Comparison of ENCODE assay signal across 18 cellular contexts in genomic region chr1:204092632-204093420, GRCh38. TPM values are rescaled to one million over a fixed set of nuclear protein-coding genes. Genes with fewer than 3 reads are reported as not detected.
DNase-seq lines count a peak whose midpoint lies in the region; ATAC-seq, FAIRE-seq and TF ChIP-seq lines count a peak whose summit lies in the region.
"Had no signal": no experiment of that assay in that cellular context is flagged by ENCODE, and none has a peak within 500 bp of the region (broad histone marks: within the 10 kb centered on the region; RNA-seq: fewer than 3 reads in every experiment).

No MANE protein-coding gene starts in this region.

- DNase-seq in Caco-2 (no peak), Peyer's patch (peak in 2 of 3 donors; percentile 57 to 64), HepG2 (ENCODE audit: low spot score) (no peak), progenitor cell of endocrine pancreas (ENCODE audit: low spot score, unreplicated experiment) (no peak), GM19238 (ENCODE audit: insufficient read length, low spot score) (no peak), HUDEP-2 (lab: John Stamatoyannopoulos, UW; ENCODE audit: unreplicated experiment in 76 of 76) (no peak), OCI-LY7 (ENCODE audit: low spot score) (no peak), NCI-H1694 (lab: John Stamatoyannopoulos, UW) (no peak)
- DNase-seq: activated CD8-positive, alpha-beta memory T cell treated with anti-CD3 and anti-CD28 coated beads, Interleukin-2, amount 50 U/mL, for 4 hours; activated naive CD4-positive, alpha-beta T cell treated with anti-CD3 and anti-CD28 coated beads for 36 hours; dorsolateral prefrontal cortex; KG1; kidney glomerular epithelial cell; naive thymus-derived CD4-positive, alpha-beta T cell; NCI-H226; SHP77 treated with DMSO at 0.1 percent for 48 hours; stimulated activated CD4-positive, alpha-beta T cell treated with anti-CD3 and anti-CD28 coated beads, Interleukin-2, amount 100 ng/mL, for 48 hours had no signal

- H3K4me1 ChIP-seq in Caco-2 (peaks cover 17% of the 10 kb centered on the region), Peyer's patch (peaks cover 0 to 74% (median 0%) of the 10 kb centered on the region in 4 donors), HepG2 (ENCODE audit: insufficient read depth, low read length) (peaks cover 73% of the 10 kb centered on the region), OCI-LY7 (ENCODE audit: insufficient read depth, low read length, poor library complexity, severe bottlenecking) (no peaks in the 10 kb centered on the region)

- H3K4me2 ChIP-seq in HepG2 (ENCODE audit: low read depth, low read length) (peak overlapping the region; percentile 81), OCI-LY7 (ENCODE audit: low read length) (no peak overlapping the region)

- WGBS in HepG2 (ENCODE audit: low lambda C conversion rate) = 21% methylated on average over 8 of the region's 12 CpGs

- no peaks in the 10 kb centered on the region for H3K9me2 ChIP-seq in OCI-LY7 (ENCODE audit: insufficient read depth, low read length)

- H3K9me3 ChIP-seq in Caco-2 (no peaks in the 10 kb centered on the region), Peyer's patch (no peaks in the 10 kb centered on the region), HepG2 (ENCODE audit: low read length) (no peaks in the 10 kb centered on the region), OCI-LY7 (ENCODE audit: low read length) (no peaks in the 10 kb centered on the region)

- H3K9ac ChIP-seq in HepG2 (ENCODE audit: insufficient read depth, low read depth, low read length) = peak overlapping the region; percentile 64

- H3K36me3 ChIP-seq in Caco-2 (ENCODE audit: control insufficient read depth, insufficient read depth, low read length) = peaks cover 1% of the 10 kb centered on the region
- H3K36me3 ChIP-seq in Peyer's patch = no peaks in the 10 kb centered on the region
- H3K36me3 ChIP-seq in HepG2 (replicated peaks in 1 of 2; ENCODE audit: control insufficient read depth in 1 of 2, insufficient read depth in 2 of 2, low read length in 2 of 2) = peaks cover 0 to 3% of the 10 kb centered on the region in 2 experiments; a peak in 2 of 5 replicates
- H3K36me3 ChIP-seq in OCI-LY7 (ENCODE audit: insufficient read depth, low read length) = no peaks in the 10 kb centered on the region

- H3K27ac Mint-ChIP-seq in Caco-2 (ENCODE audit: unreplicated experiment) (peak overlapping the region; percentile 44), progenitor cell of endocrine pancreas (peak overlapping the region; percentile 96)
- H3K27ac Mint-ChIP-seq: activated naive CD4-positive, alpha-beta T cell treated with anti-CD3 and anti-CD28 coated beads for 36 hours; T-helper 2 cell treated with Interferon-gamma antibody and Interleukin-4, amounts not matched to agents 5 μg/mL and 100 μg/mL, for 36 hours had no signal

- no TSS peak for BruUV-seq in Caco-2 (replicated peaks; lab: Mats Ljungman, UMichigan)
- no TSS peak for BruUV-seq in HepG2 (replicated peaks; lab: Mats Ljungman, UMichigan)
- no TSS peak for BruUV-seq in OCI-LY7 (replicated peaks; lab: Mats Ljungman, UMichigan)

- H3K36me3 Mint-ChIP-seq in Caco-2 (ENCODE audit: insufficient read depth, unreplicated experiment) (no peaks in the 10 kb centered on the region), progenitor cell of endocrine pancreas (ENCODE audit: insufficient read depth) (no peaks in the 10 kb centered on the region)
- H3K36me3 Mint-ChIP-seq: naive thymus-derived CD4-positive, alpha-beta T cell had no signal

- H3K4me3 Mint-ChIP-seq in Caco-2 (ENCODE audit: unreplicated experiment) (no peak overlapping the region), progenitor cell of endocrine pancreas (ENCODE audit: low read depth) (peak overlapping the region; percentile 8)
- H3K4me3 Mint-ChIP-seq: activated naive CD4-positive, alpha-beta T cell treated with anti-CD3 and anti-CD28 coated beads for 36 hours; naive thymus-derived CD4-positive, alpha-beta T cell; T-helper 2 cell treated with Interferon-gamma antibody and Interleukin-4, amounts not matched to agents 5 μg/mL and 100 μg/mL, for 36 hours had no signal

- TF ChIP-seq POLR2A in Peyer's patch (IDR thresholded peaks at IDR 0.05) (peak in 1 of 2 donors; percentile 53), HepG2 (IDR thresholded peaks at IDR 0.05; ENCODE audit: insufficient read depth in 1 of 2, low read depth in 2 of 2, low read length in 2 of 2) (no peak)

- CTCF ChIA-PET in Caco-2 (lab: Charles Lee) = no interaction called here
- CTCF ChIA-PET in HepG2 (lab: Yijun Ruan, JAX; ENCODE audit: low intra/inter-chr PET ratio, low total read pairs) = no interaction called here
- CTCF ChIA-PET in OCI-LY7 (lab: Charles Lee; ENCODE audit: unreplicated experiment) = no interaction called here

- H3K4me1 Mint-ChIP-seq in Caco-2 (ENCODE audit: low read depth, unreplicated experiment) = peaks cover 11% of the 10 kb centered on the region
- H3K4me1 Mint-ChIP-seq in progenitor cell of endocrine pancreas (ENCODE audit: low read depth) = peaks cover 65% of the 10 kb centered on the region

- POLR2A ChIA-PET in Caco-2 (lab: Charles Lee) = no interaction called here
- POLR2A ChIA-PET in HepG2 (lab: Yijun Ruan, JAX) = interaction anchor here (0.6 to 2.6 kb wide), 7 partner anchors 8 to 232 kb away, joined by 3 to 20 read pairs (median 10); partner anchors contain the start of gene SOX13
- POLR2A ChIA-PET in OCI-LY7 (lab: Charles Lee) = interaction anchor here (0.6 kb wide), 1 partner anchor 182 kb away, joined by 3 read pairs; no protein-coding TSS in a partner anchor

- H3K9me3 Mint-ChIP-seq in Caco-2 (ENCODE audit: unreplicated experiment) (no peaks in the 10 kb centered on the region), progenitor cell of endocrine pancreas (ENCODE audit: low read depth) (no peaks in the 10 kb centered on the region)
- H3K9me3 Mint-ChIP-seq: activated naive CD4-positive, alpha-beta T cell treated with anti-CD3 and anti-CD28 coated beads for 36 hours; naive thymus-derived CD4-positive, alpha-beta T cell; T-helper 2 cell treated with Interferon-gamma antibody and Interleukin-4, amounts not matched to agents 5 μg/mL and 100 μg/mL, for 36 hours had no signal

- in situ Hi-C loops in HepG2 (cut with HindIII; ENCODE audit: extremely low pct_ligation_motif_present, low pct_unique_long_range_greater_than_20kb) = no loop called here

- no peak for TF ChIP-seq CTCF in Caco-2 (IDR thresholded peaks at IDR 0.05; ENCODE audit: insufficient read depth in 1 of 2, low read depth in 1 of 2, low read length in 1 of 2, severe bottlenecking in 1 of 2, unreplicated experiment in 1 of 2)
- no peak for TF ChIP-seq CTCF in Peyer's patch (IDR thresholded peaks at IDR 0.05)
- no peak for TF ChIP-seq CTCF in HepG2 (CRISPR knock-in tag; IDR thresholded peaks at IDR 0.05)
- no peak for TF ChIP-seq CTCF in progenitor cell of endocrine pancreas (IDR thresholded peaks at IDR 0.05; ENCODE audit: unreplicated experiment)
- no peak for TF ChIP-seq CTCF in OCI-LY7 (conservative IDR thresholded peaks at IDR 0.05; ENCODE audit: low read length)

- H4K20me1 ChIP-seq in HepG2 (ENCODE audit: insufficient read depth, low read length) (0 out of 2 replicates have a peak, but pooled peaks cover 2% of the 10 kb centered on the region), OCI-LY7 (ENCODE audit: insufficient read depth, low read length) (no peaks in the 10 kb centered on the region)

- no peak for TF ChIP-seq RAD21 in HepG2 (CRISPR knock-in tag; IDR thresholded peaks at IDR 0.05)

- H3K4me3 ChIP-seq in Caco-2 (ENCODE audit: low read depth, low read length) (no peak overlapping the region), Peyer's patch (peak overlapping the region in 1 of 4 donors; percentile 22), HepG2 (replicated peaks in 1 of 3; ENCODE audit: insufficient read depth in 1 of 3, low read depth in 2 of 3, low read length in 3 of 3) (peak overlapping the region in 2 of 3 experiments; percentile 20 to 51; a peak in 3 of 6 replicates), OCI-LY7 (ENCODE audit: low read depth, low read length, poor library complexity, severe bottlenecking) (no peak overlapping the region)
- H3K4me3 ChIP-seq: dorsolateral prefrontal cortex had no signal

- peak; percentile 58 for ATAC-seq in HepG2
- ATAC-seq: naive thymus-derived CD4-positive, alpha-beta T cell had no signal

- no peak overlapping the region for H2AFZ ChIP-seq in HepG2 (ENCODE audit: low read length)
- H2AFZ ChIP-seq in OCI-LY7 (ENCODE audit: low read length) = no peak overlapping the region

- intact Hi-C loops in Caco-2 (cut with micrococcal nuclease; ENCODE audit: unreplicated experiment) (no loop called here), HepG2 (cut with micrococcal nuclease; ENCODE audit: unreplicated experiment) (loop anchor here (1.0 to 2.0 kb wide), 2 partner anchors 9 to 18 kb away; no protein-coding TSS in a partner anchor), OCI-LY7 (cut with micrococcal nuclease; ENCODE audit: unreplicated experiment) (no loop called here)

- H3K27me3 Mint-ChIP-seq in Caco-2 (ENCODE audit: insufficient read depth, unreplicated experiment) (no peaks in the 10 kb centered on the region), progenitor cell of endocrine pancreas (no peaks in the 10 kb centered on the region)

- no peak for TF ChIP-seq EP300 in HepG2 (IDR thresholded peaks at IDR 0.05; ENCODE audit: low read depth in 2 of 2, low read length in 2 of 2)
- TF ChIP-seq EP300 in HepG2 (CRISPR knock-in tag; IDR thresholded peaks at IDR 0.05; ENCODE audit: borderline replicate concordance) = no peak

- peak overlapping the region in 3 of 4 donors; percentile 66 to 93 (median 83) for H3K27ac ChIP-seq in Peyer's patch
- H3K27ac ChIP-seq in HepG2 (ENCODE audit: extremely low read length, insufficient read depth, low read length) = peak overlapping the region; percentile 70
- no peak overlapping the region for H3K27ac ChIP-seq in OCI-LY7 (ENCODE audit: low read depth, low read length, poor library complexity, severe bottlenecking)

- H3K27me3 ChIP-seq in Caco-2 (replicated peaks; ENCODE audit: control insufficient read depth, insufficient read depth, low read length) = no peaks in the 10 kb centered on the region
- H3K27me3 ChIP-seq in Peyer's patch = no peaks in the 10 kb centered on the region
- H3K27me3 ChIP-seq in HepG2 (ENCODE audit: control insufficient read depth in 1 of 2, insufficient read depth in 2 of 2, low read length in 2 of 2) = no peaks in the 10 kb centered on the region
- H3K27me3 ChIP-seq: dorsolateral prefrontal cortex had no signal

- peaks cover 86% of the 10 kb centered on the region for H3K79me2 ChIP-seq in HepG2 (ENCODE audit: insufficient read depth, low read length)
- no peaks in the 10 kb centered on the region for H3K79me2 ChIP-seq in OCI-LY7 (ENCODE audit: insufficient read depth, low read depth, low read length)

- FAIRE-seq in HepG2 (lab: Jason Lieb, UNC) = no peak

RNA-seq across cellular contexts. Expression of gene SOX13, which starts 19.9 kb away (rescaled TPM):
- total RNA-seq in Caco-2 (2022) = 31.5 and 34.5 TPM in 2 replicates
- total RNA-seq in Peyer's patch = 10 to 100 TPM; 42.1 to 80.3 (median 59.0) TPM
- 9.3 and 13.3 TPM in 2 replicates for total RNA-seq in HepG2 (2016; rRNA removed; fragmentation: Illumina TruSeq; extraction: Trizol)
- 19.4 and 23.0 TPM in 2 replicates for total RNA-seq in HepG2 (2016; cell fraction: cytosol; rRNA removed; fragmentation: Illumina TruSeq; extraction: Trizol; ENCODE audit: low read depth)
- total RNA-seq in HepG2 (2016; cell fraction: insoluble cytoplasmic fraction; rRNA removed; fragmentation: Illumina TruSeq; extraction: Trizol) = 9.5 and 12.4 TPM in 2 replicates
- total RNA-seq in HepG2 (2016; cell fraction: membrane; rRNA removed; fragmentation: Illumina TruSeq; extraction: Trizol) = 7.5 and 8.0 TPM in 2 replicates
- total RNA-seq in HepG2 (2016; cell fraction: nucleus; rRNA removed; fragmentation: Illumina TruSeq; extraction: Trizol) = 11.8 and 12.5 TPM in 2 replicates
- 15.8 and 19.0 TPM in 2 replicates for polyA plus RNA-seq in HepG2 (2011; rRNA removed)
- 11.5 and 12.7 TPM in 2 replicates for polyA plus RNA-seq in HepG2 (2011; cell fraction: cytosol; rRNA removed)
- polyA plus RNA-seq in HepG2 (2011; cell fraction: nucleus; rRNA removed) = 51.5 and 56.0 TPM in 2 replicates
- 12.2 and 14.5 TPM in 2 replicates for polyA plus RNA-seq in HepG2 (2012)
- polyA plus RNA-seq in HepG2 (2016; cell fraction: cytosol; fragmentation: Illumina TruSeq; extraction: Trizol; ENCODE audit: low read depth) = 1.2 and 1.3 TPM in 2 replicates
- 12.0 and 16.7 TPM in 2 replicates for polyA plus RNA-seq in HepG2 (2016; cell fraction: insoluble cytoplasmic fraction; fragmentation: Illumina TruSeq; extraction: Trizol; ENCODE audit: low read depth)
- polyA plus RNA-seq in HepG2 (2016; cell fraction: membrane; fragmentation: Illumina TruSeq; extraction: Trizol; ENCODE audit: low read depth) = 3.4 and 3.9 TPM in 2 replicates
- 29.9 and 34.7 TPM in 2 replicates for polyA plus RNA-seq in HepG2 (2016; cell fraction: nucleus; fragmentation: Illumina TruSeq; extraction: Trizol; ENCODE audit: insufficient read depth, low read depth)
- 50.6 and 65.9 TPM in 2 replicates for polyA minus RNA-seq in HepG2 (2011; rRNA and poly(A)+ RNA removed; ENCODE audit: low replicate concordance)
- 12.0 and 12.7 TPM in 2 replicates for polyA minus RNA-seq in HepG2 (2011; cell fraction: cytosol; rRNA and poly(A)+ RNA removed)
- 40.8 and 41.1 TPM in 2 replicates for polyA minus RNA-seq in HepG2 (2011; cell fraction: nucleus; rRNA and poly(A)+ RNA removed)
- 58.2 and 61.6 TPM in 2 replicates for total RNA-seq in progenitor cell of endocrine pancreas
- total RNA-seq in OCI-LY7 (2014; rRNA removed; shearing (Covaris generic)) = not detected in 2 replicates
- total RNA-seq in OCI-LY7 (2022) = 0.27 and 0.53 TPM in 2 replicates
- polyA plus RNA-seq: naive thymus-derived CD4-positive, alpha-beta T cell had no signal

RNA-seq across cellular contexts. Expression of gene ETNK2, which starts 59.0 kb away (rescaled TPM):
- total RNA-seq in Caco-2 (2022) (16.2 and 21.9 TPM in 2 replicates), Peyer's patch (1 to 10 TPM in 2 of 4 donors, under 1 TPM in 1, not detected in 1; 0.35 to 9.7 (median 5.7) TPM), HepG2 (2016; rRNA removed; fragmentation: Illumina TruSeq; extraction: Trizol) (35.3 and 42.8 TPM in 2 replicates), progenitor cell of endocrine pancreas (22.6 and 24.5 TPM in 2 replicates), OCI-LY7 (2022) (1.9 and 2.4 TPM in 2 replicates)
- total RNA-seq in HepG2 (2016; cell fraction: cytosol; rRNA removed; fragmentation: Illumina TruSeq; extraction: Trizol; ENCODE audit: low read depth) = 44.9 and 55.4 TPM in 2 replicates
- total RNA-seq in HepG2 (2016; cell fraction: insoluble cytoplasmic fraction; rRNA removed; fragmentation: Illumina TruSeq; extraction: Trizol) = 31.7 and 40.5 TPM in 2 replicates
- total RNA-seq in HepG2 (2016; cell fraction: membrane; rRNA removed; fragmentation: Illumina TruSeq; extraction: Trizol) = 91.7 and 102 TPM in 2 replicates
- 18.1 and 22.1 TPM in 2 replicates for total RNA-seq in HepG2 (2016; cell fraction: nucleus; rRNA removed; fragmentation: Illumina TruSeq; extraction: Trizol)
- polyA plus RNA-seq in HepG2 (2011; rRNA removed) = 15.5 and 23.4 TPM in 2 replicates
- 13.9 and 23.8 TPM in 2 replicates for polyA plus RNA-seq in HepG2 (2011; cell fraction: cytosol; rRNA removed)
- 5.6 and 10.0 TPM in 2 replicates for polyA plus RNA-seq in HepG2 (2011; cell fraction: nucleus; rRNA removed)
- 18.2 and 18.3 TPM in 2 replicates for polyA plus RNA-seq in HepG2 (2012)
- polyA plus RNA-seq in HepG2 (2016; cell fraction: cytosol; fragmentation: Illumina TruSeq; extraction: Trizol; ENCODE audit: low read depth) = 63.9 and 73.6 TPM in 2 replicates
- polyA plus RNA-seq in HepG2 (2016; cell fraction: insoluble cytoplasmic fraction; fragmentation: Illumina TruSeq; extraction: Trizol; ENCODE audit: low read depth) = 38.8 and 47.8 TPM in 2 replicates
- 98.0 and 100 TPM in 2 replicates for polyA plus RNA-seq in HepG2 (2016; cell fraction: membrane; fragmentation: Illumina TruSeq; extraction: Trizol; ENCODE audit: low read depth)
- 24.8 and 26.8 TPM in 2 replicates for polyA plus RNA-seq in HepG2 (2016; cell fraction: nucleus; fragmentation: Illumina TruSeq; extraction: Trizol; ENCODE audit: insufficient read depth, low read depth)
- polyA minus RNA-seq in HepG2 (2011; rRNA and poly(A)+ RNA removed; ENCODE audit: low replicate concordance) = 1.9 and 16.9 TPM in 2 replicates
- polyA minus RNA-seq in HepG2 (2011; cell fraction: cytosol; rRNA and poly(A)+ RNA removed) = 6.6 and 10.3 TPM in 2 replicates
- polyA minus RNA-seq in HepG2 (2011; cell fraction: nucleus; rRNA and poly(A)+ RNA removed) = 4.9 and 9.0 TPM in 2 replicates
- total RNA-seq in OCI-LY7 (2014; rRNA removed; shearing (Covaris generic)) = not detected in 2 replicates

Comparison
In these comparisons a context has a peak if more than half of its experiments do, and no peak if none do; other contexts are left out.
1. DNase-seq: peak in Peyer's patch (2 of 3); none in Caco-2 (0 of 2), HepG2 (single experiment), progenitor cell of endocrine pancreas (single experiment), GM19238 (single experiment), HUDEP-2 (0 of 76), OCI-LY7 (single experiment) and NCI-H1694 (single experiment).
2. H3K4me3 ChIP-seq: peak in HepG2 (2 of 3); none in Caco-2 (single experiment) and OCI-LY7 (single experiment).
3. RNA of gene SOX13, which starts 19.9 kb away (total RNA-seq): 42.1 to 80.3 TPM in Peyer's patch, 58.2 to 61.6 TPM in progenitor cell of endocrine pancreas, 31.5 to 34.5 TPM in Caco-2 and 7.5 to 23.0 TPM in HepG2; 0.27 to 0.53 TPM in OCI-LY7; every median in the first group is over 4 times any median in the second.